1 cellular context compared by ENCODE assay signal in the genomic region with DNA sequence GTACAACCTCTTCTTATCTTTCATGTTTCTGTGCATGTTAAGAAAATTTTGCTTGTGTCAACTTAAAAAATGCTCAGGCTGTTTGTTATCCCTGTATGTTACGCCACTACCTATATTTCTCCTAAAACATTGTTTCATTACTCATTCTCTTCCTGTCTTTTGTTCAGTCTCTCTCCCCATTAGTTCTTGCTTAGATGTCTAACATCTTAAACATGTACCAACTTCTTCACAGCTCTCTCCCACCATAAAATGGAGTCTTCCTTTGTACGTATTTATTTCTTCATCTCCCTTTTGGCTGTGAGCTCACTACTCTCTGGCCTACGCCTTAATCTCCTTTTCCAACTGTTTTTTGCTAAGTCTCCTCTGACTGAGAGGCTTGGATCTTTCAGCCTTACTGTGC.
TF ChIP-seq lines count a peak whose summit lies in the region.

No MANE protein-coding gene starts in this region.

TF ChIP-seq in endothelial cell of umbilical vein, 7 proteins besides CTCF, POLR2A, EP300 and RAD21:
- TF ChIP-seq JUN (IDR thresholded peaks at IDR 0.05; ENCODE audit: borderline replicate concordance, insufficient read depth, insufficient read length, low read depth): peak; percentile 8
- TF ChIP-seq MYC (IDR thresholded peaks at IDR 0.05; ENCODE audit: low read depth, low read length): no peak
- TF ChIP-seq EZH2 (IDR thresholded peaks at IDR 0.05; ENCODE audit: borderline replicate concordance, low read depth, low read length, severe bottlenecking): no peak
- TF ChIP-seq FOS (IDR thresholded peaks at IDR 0.05; ENCODE audit: borderline replicate concordance, insufficient read depth, low read length): no peak
- no peak for TF ChIP-seq GATA2 (IDR thresholded peaks at IDR 0.05; ENCODE audit: insufficient read depth, insufficient read length, low read depth, low read length)
TF ChIP-seq in endothelial cell of umbilical vein: peak in this region for 1.
